Comparison of ENCODE assay signal across 8 cellular contexts in the genomic region with DNA sequence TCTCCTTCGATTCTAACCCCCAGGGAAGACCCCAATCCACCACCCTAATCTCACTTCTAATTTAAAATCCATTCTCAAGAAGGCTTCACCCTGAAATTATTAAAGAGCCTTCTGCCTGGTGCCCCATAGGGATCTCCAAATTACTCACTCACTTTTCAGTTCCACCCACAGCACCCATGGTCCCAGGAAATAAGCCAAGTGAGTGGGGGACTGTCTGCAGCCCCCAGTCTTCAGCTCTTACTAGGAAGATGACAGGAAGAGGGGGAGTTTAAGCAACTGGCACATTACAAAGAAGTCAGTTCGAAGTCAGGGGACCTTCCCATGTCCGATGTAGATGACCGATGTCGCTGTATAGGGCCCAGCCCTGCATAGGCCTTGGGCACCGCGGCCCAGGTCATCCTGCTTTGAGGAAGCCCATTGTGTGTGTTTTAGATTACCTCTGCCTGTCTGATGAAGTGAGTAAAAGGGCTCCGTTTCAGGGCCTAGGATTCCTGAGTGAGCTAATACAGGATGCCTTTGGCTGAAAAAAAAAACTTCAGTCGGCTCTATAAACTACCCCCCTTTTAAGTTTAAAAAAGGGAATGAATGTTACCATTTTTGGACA. TPM values are rescaled to one million over a fixed set of nuclear protein-coding genes. Genes with fewer than 3 reads are reported as not detected.
A peak's percentile ranks its signal among the peaks of the same experiment; 100 is the strongest.
DNase-seq lines count a peak whose midpoint lies in the region; ATAC-seq and TF ChIP-seq lines count a peak whose summit lies in the region.

No MANE protein-coding gene starts in this region.

- peak overlapping the region; percentile 96 to 100 (median 100) for H3K27ac Mint-ChIP-seq in naive thymus-derived CD8-positive, alpha-beta T cell

- H3K4me1 Mint-ChIP-seq in naive thymus-derived CD8-positive, alpha-beta T cell: peaks cover 38 to 70% (median 66%) of the 10 kb centered on the region in 4 donors

- H3K4me3 ChIP-seq in BJ (ENCODE audit: low read depth, low read length): peak overlapping the region; percentile 96
- H3K4me3 ChIP-seq in coronary artery: peak overlapping the region; percentile 89

- H3K36me3 Mint-ChIP-seq in naive thymus-derived CD8-positive, alpha-beta T cell: peaks cover 8 to 39% (median 27%) of the 10 kb centered on the region in 3 donors

- H3K9me3 Mint-ChIP-seq in naive thymus-derived CD8-positive, alpha-beta T cell: peaks cover 0 to 4% (median 0%) of the 10 kb centered on the region in 9 donors

- POLR2A ChIA-PET in BJ (lab: Charles Lee): interaction anchor here (0.5 to 1.2 kb wide), 8 partner anchors 20 to 1336 kb away, joined by 3 to 7 read pairs (median 4); no protein-coding TSS in a partner anchor
- POLR2A ChIA-PET in naive thymus-derived CD8-positive, alpha-beta T cell (lab: Charles Lee): interaction anchor here (0.7 to 11.1 kb wide), 14 partner anchors 20 to 182 kb away, joined by 3 to 446 read pairs (median 6); no protein-coding TSS in a partner anchor

- peaks cover 16% of the 10 kb centered on the region for H3K36me3 ChIP-seq in BJ (ENCODE audit: control insufficient read depth, insufficient read depth, low read length)

- peak; percentile 83 for DNase-seq in BJ (ENCODE audit: low read depth)
- peak; percentile 41 for DNase-seq in MV-4-11 (lab: John Stamatoyannopoulos, UW)
- DNase-seq in coronary artery (ENCODE audit: low spot score): no peak
- DNase-seq in naive thymus-derived CD8-positive, alpha-beta T cell: peak in 2 of 10 donors; percentile 47
- no peak for DNase-seq in T-helper 9 cell
- DNase-seq in GDM1 (lab: John Stamatoyannopoulos, UW): no peak
- no peak for DNase-seq in SW 1271 (lab: John Stamatoyannopoulos, UW)

- H3K27me3 ChIP-seq in BJ (ENCODE audit: control insufficient read depth, insufficient read depth, low read length): no peaks in the 10 kb centered on the region

- TF ChIP-seq CTCF in BJ (IDR thresholded peaks at IDR 0.05; ENCODE audit: insufficient read depth, low read depth, low read length) (no peak), coronary artery (IDR thresholded peaks at IDR 0.05) (no peak)

- H3K27ac ChIP-seq in coronary artery: peak overlapping the region; percentile 97 to 100

- peak overlapping the region; percentile 82 to 99 (median 94) for H3K4me3 Mint-ChIP-seq in naive thymus-derived CD8-positive, alpha-beta T cell

- no peaks in the 10 kb centered on the region for H3K27me3 Mint-ChIP-seq in naive thymus-derived CD8-positive, alpha-beta T cell

- CTCF ChIA-PET in BJ (lab: Yijun Ruan, JAX): interaction anchor here (0.9 to 2.1 kb wide), 11 partner anchors 10 to 130 kb away, joined by 3 to 7 read pairs (median 4); no protein-coding TSS in a partner anchor

- peak; percentile 2 to 9 for ATAC-seq in naive thymus-derived CD8-positive, alpha-beta T cell
- ATAC-seq in GM21360 (IDR thresholded peaks at IDR 0.05; ENCODE audit: unreplicated experiment): no peak

RNA-seq across cellular contexts. Expression of a gene that starts 1.9 kb away (rescaled TPM):
- polyA plus RNA-seq in BJ (2011; rRNA removed): 743 and 1,184 TPM in 2 replicates
- 1,395 and 1,473 TPM in 2 replicates for polyA minus RNA-seq in BJ (2011; rRNA and poly(A)+ RNA removed)
- 100 to 1,000 TPM; 333 to 341 TPM for total RNA-seq in naive thymus-derived CD8-positive, alpha-beta T cell
- 100 to 1,000 TPM; 144 to 436 (median 267) TPM for polyA plus RNA-seq in naive thymus-derived CD8-positive, alpha-beta T cell

Comparison
In these comparisons a context has a peak if more than half of its experiments do, and no peak if none do; other contexts are left out.
1. DNase-seq: peak in BJ (single experiment) and MV-4-11 (single experiment); none in coronary artery (single experiment), T-helper 9 cell (single experiment), GDM1 (single experiment) and SW 1271 (0 of 2).